Comparison of ENCODE assay signal across 2 cellular contexts in the genomic region with DNA sequence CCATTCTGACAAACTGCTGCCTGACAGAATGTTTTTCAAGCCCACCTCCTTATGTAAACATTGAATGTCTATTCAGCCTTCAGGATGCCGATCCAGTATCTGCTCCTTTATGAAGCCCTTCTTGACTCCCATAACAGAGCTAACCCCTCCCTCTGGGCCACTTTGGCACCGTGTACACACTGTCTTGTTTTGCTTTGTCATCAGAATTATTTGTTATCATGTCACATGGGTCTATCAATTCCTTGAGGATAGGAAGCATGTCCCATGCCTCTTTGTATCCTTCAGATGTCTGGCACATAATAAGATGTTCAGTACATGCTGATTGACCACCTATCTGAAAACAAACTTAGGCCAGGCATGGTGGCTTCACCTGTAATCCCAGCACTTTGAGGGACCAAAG.
TF ChIP-seq lines count a peak whose summit lies in the region.

No MANE protein-coding gene starts in this region.

TF ChIP-seq in HepG2, 621 proteins besides CTCF, POLR2A, EP300 and RAD21 (continued from another document):
- TF ChIP-seq, protein P1, sequence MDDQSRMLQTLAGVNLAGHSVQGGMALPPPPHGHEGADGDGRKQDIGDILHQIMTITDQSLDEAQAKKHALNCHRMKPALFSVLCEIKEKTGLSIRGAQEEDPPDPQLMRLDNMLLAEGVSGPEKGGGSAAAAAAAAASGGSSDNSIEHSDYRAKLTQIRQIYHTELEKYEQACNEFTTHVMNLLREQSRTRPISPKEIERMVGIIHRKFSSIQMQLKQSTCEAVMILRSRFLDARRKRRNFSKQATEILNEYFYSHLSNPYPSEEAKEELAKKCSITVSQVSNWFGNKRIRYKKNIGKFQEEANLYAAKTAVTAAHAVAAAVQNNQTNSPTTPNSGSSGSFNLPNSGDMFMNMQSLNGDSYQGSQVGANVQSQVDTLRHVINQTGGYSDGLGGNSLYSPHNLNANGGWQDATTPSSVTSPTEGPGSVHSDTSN (CRISPR knock-in tag; IDR thresholded peaks at IDR 0.05; ENCODE audit: borderline replicate concordance): no peak
- TF ChIP-seq SKI (IDR thresholded peaks at IDR 0.05; ENCODE audit: partially characterized antibody) (no peak), ZNF24 (IDR thresholded peaks at IDR 0.05) (no peak), ZNF260 (CRISPR knock-in tag; IDR thresholded peaks at IDR 0.05; ENCODE audit: borderline replicate concordance, low read depth) (no peak), SOX5 (CRISPR knock-in tag; IDR thresholded peaks at IDR 0.05; ENCODE audit: borderline replicate concordance) (no peak), ZBTB25 (CRISPR knock-in tag; IDR thresholded peaks at IDR 0.05) (no peak), KDM4B (CRISPR knock-in tag; IDR thresholded peaks at IDR 0.05) (no peak), SSRP1 (CRISPR knock-in tag; IDR thresholded peaks at IDR 0.05) (no peak), ZNF160 (CRISPR knock-in tag; IDR thresholded peaks at IDR 0.05) (no peak), MAFK (conservative IDR thresholded peaks at IDR 0.05 in 1 of 2, IDR thresholded peaks at IDR 0.05 in 1 of 2; ENCODE audit: low read length in 2 of 2) (peak; percentile 67 to 71), ZNF629 (CRISPR knock-in tag; conservative IDR thresholded peaks at IDR 0.05) (no peak), SMAD9 (CRISPR knock-in tag; IDR thresholded peaks at IDR 0.05) (no peak)
- TF ChIP-seq, protein P2, sequence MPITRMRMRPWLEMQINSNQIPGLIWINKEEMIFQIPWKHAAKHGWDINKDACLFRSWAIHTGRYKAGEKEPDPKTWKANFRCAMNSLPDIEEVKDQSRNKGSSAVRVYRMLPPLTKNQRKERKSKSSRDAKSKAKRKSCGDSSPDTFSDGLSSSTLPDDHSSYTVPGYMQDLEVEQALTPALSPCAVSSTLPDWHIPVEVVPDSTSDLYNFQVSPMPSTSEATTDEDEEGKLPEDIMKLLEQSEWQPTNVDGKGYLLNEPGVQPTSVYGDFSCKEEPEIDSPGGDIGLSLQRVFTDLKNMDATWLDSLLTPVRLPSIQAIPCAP (CRISPR knock-in tag; IDR thresholded peaks at IDR 0.05; ENCODE audit: low read depth): no peak
TF ChIP-seq in HepG2: peak in this region for 2.

TF ChIP-seq in K562, 482 proteins besides CTCF, POLR2A, EP300 and RAD21:
- TF ChIP-seq E2F8 (IDR thresholded peaks at IDR 0.05; ENCODE audit: low read depth, partially characterized antibody) (no peak), MAFK (IDR thresholded peaks at IDR 0.05; ENCODE audit: low read length) (peak; percentile 43; the same call in 1 of the 2 replicates), PURB (CRISPR knock-in tag; IDR thresholded peaks at IDR 0.05; ENCODE audit: low read depth) (no peak), HNRNPLL (IDR thresholded peaks at IDR 0.05; ENCODE audit: low read depth, low read length, poor library complexity, severe bottlenecking) (no peak), MAFG (tag; conservative IDR thresholded peaks at IDR 0.05) (peak; percentile 72), ZNF318 (IDR thresholded peaks at IDR 0.05; ENCODE audit: borderline replicate concordance in 1 of 2, low read depth in 1 of 2) (no peak), POLR2AphosphoS2 (IDR thresholded peaks at IDR 0.05; ENCODE audit: low read length) (no peak), MCM2 (IDR thresholded peaks at IDR 0.05; ENCODE audit: low read depth) (no peak), ZNF316 (IDR thresholded peaks at IDR 0.05) (peak; percentile 82), ZNF766 (CRISPR knock-in tag; conservative IDR thresholded peaks at IDR 0.05) (no peak), ZC3H4 (CRISPR knock-in tag; IDR thresholded peaks at IDR 0.05; ENCODE audit: borderline replicate concordance) (no peak), C11orf30 (IDR thresholded peaks at IDR 0.05; ENCODE audit: low read depth) (peak; percentile 71), MAFF (IDR thresholded peaks at IDR 0.05; ENCODE audit: low read length) (peak; percentile 35; the same call in 1 of the 2 replicates), FOSL1 (tag; conservative IDR thresholded peaks at IDR 0.05) (no peak), ZEB2 (IDR thresholded peaks at IDR 0.05) (no peak), POU5F1 (IDR thresholded peaks at IDR 0.05; ENCODE audit: borderline replicate concordance, low read depth, low read length, partially characterized antibody) (no peak)
TF ChIP-seq in K562: peak in this region for 5.
